ENCODE assay signal across 20 cellular contexts in genomic region chr11:3657331-3657730, GRCh38. TPM values are rescaled to one million over a fixed set of nuclear protein-coding genes. Genes with fewer than 3 reads are reported as not detected.
"Had no signal": no experiment of that assay in that cellular context is flagged by ENCODE, and none has a peak within 500 bp of the region (broad histone marks: within the 10 kb centered on the region; RNA-seq: fewer than 3 reads in every experiment).

No MANE protein-coding gene starts in this region.

RNA-seq across cellular contexts. Expression of gene ART1, which starts 12.4 kb away (rescaled TPM):
- total RNA-seq: activated naive CD4-positive, alpha-beta T cell treated with anti-CD3 and anti-CD28 coated beads for 36 hours; activated naive CD4-positive, alpha-beta T cell treated with anti-CD3 and anti-CD28 coated beads, Interleukin-2, amount 50 U/mL, for 72 hours; activated naive CD8-positive, alpha-beta T cell treated with anti-CD3 and anti-CD28 coated beads for 36 hours; activated naive CD8-positive, alpha-beta T cell treated with anti-CD3 and anti-CD28 coated beads, Interleukin-2, amount 10 ng/mL, durations not matched to agents 7 days and 5 days; activated T-cell treated with anti-CD3 and anti-CD28 coated beads, Interleukin-2, amount 50 U/mL, for 4 hours; activated T-cell treated with anti-CD3 and anti-CD28 coated beads, Interleukin-2, amount 50 U/mL, for 72 hours; activated T-helper 1 cell treated with anti-CD3 and anti-CD28 coated beads, Interleukin-12 subunit alpha, Interleukin-12 subunit beta, Interleukin-2, Interleukin-4 antibody, amounts not matched to agents 30 ng/mL and 10 ng/mL and 1 ng/mL, durations not matched to agents 14 hours and 24 hours and 36 hours; activated T-helper 17 cell treated with anti-CD3 and anti-CD28 coated beads, Interleukin-2, amount 50 U/mL, for 72 hours; activated T-helper 2 cell treated with anti-CD3 and anti-CD28 coated beads, Interferon-gamma antibody, Interleukin-2, Interleukin-4, amounts not matched to agents 10 μg/mL and 5 μg/mL and 100 μg/mL, durations not matched to agents 14 hours and 24 hours and 36 hours; aorta; astrocyte; body of pancreas; breast epithelium; bronchial epithelial cell; cerebellum; chondrocyte had no signal
- polyA plus RNA-seq: adipose tissue, adrenal gland, aorta, cardiac muscle cell had no signal

RNA-seq across cellular contexts. Expression of gene CHRNA10, which starts 13.9 kb away (rescaled TPM):
- total RNA-seq: ascending aorta had no signal
- polyA plus RNA-seq: cardiac muscle cell had no signal

RNA-seq across cellular contexts. Expression of gene ART5, which starts 15.5 kb away (rescaled TPM):
- total RNA-seq: activated naive CD4-positive, alpha-beta T cell treated with anti-CD3 and anti-CD28 coated beads for 36 hours; activated naive CD4-positive, alpha-beta T cell treated with anti-CD3 and anti-CD28 coated beads, Interleukin-2, amount 50 U/mL, for 72 hours; activated naive CD8-positive, alpha-beta T cell treated with anti-CD3 and anti-CD28 coated beads for 36 hours; activated naive CD8-positive, alpha-beta T cell treated with anti-CD3 and anti-CD28 coated beads, Interleukin-2, amount 10 ng/mL, durations not matched to agents 7 days and 5 days; activated T-cell treated with anti-CD3 and anti-CD28 coated beads, Interleukin-2, amount 50 U/mL, for 4 hours; activated T-cell treated with anti-CD3 and anti-CD28 coated beads, Interleukin-2, amount 50 U/mL, for 72 hours; activated T-helper 1 cell treated with anti-CD3 and anti-CD28 coated beads, Interleukin-12 subunit alpha, Interleukin-12 subunit beta, Interleukin-2, Interleukin-4 antibody, amounts not matched to agents 30 ng/mL and 10 ng/mL and 1 ng/mL, durations not matched to agents 14 hours and 24 hours and 36 hours; activated T-helper 17 cell treated with anti-CD3 and anti-CD28 coated beads, Interleukin-2, amount 50 U/mL, for 72 hours; activated T-helper 2 cell treated with anti-CD3 and anti-CD28 coated beads, Interferon-gamma antibody, Interleukin-2, Interleukin-4, amounts not matched to agents 10 μg/mL and 5 μg/mL and 100 μg/mL, durations not matched to agents 14 hours and 24 hours and 36 hours; aorta; ascending aorta; body of pancreas; bronchial epithelial cell; cerebellum had no signal
- polyA plus RNA-seq: aorta had no signal
